8 cellular contexts compared by ENCODE assay signal in the genomic region with DNA sequence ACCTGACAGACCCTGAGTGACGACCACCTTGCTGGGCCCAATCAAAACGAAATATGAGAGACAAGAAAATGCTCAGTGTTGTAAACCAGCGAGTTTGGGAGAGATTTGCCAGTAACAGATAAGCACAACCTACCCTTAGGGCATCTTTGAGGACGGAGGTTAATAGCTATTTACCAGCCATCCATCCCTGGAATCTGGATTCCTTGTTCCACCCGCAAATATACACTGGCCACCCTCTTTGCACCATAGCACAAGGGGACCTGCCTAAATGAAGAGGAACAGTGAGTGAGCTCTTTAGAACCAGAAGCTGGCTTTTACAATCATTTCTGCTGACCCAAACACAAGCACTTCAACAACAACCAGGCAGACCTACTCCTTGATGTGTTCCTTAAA. TPM values are rescaled to one million over a fixed set of nuclear protein-coding genes. Genes with fewer than 3 reads are reported as not detected.
A peak's percentile ranks its signal among the peaks of the same experiment; 100 is the strongest.
DNase-seq lines count a peak whose midpoint lies in the region; ATAC-seq, FAIRE-seq and TF ChIP-seq lines count a peak whose summit lies in the region.

No MANE protein-coding gene starts in this region.

- peak overlapping the region; percentile 66 for H3K27ac Mint-ChIP-seq in activated naive CD8-positive, alpha-beta T cell treated with anti-CD3 and anti-CD28 coated beads, Interleukin-2, amount 10 ng/mL, durations not matched to agents 7 days and 5 days

- no peaks in the 10 kb centered on the region for H3K27me3 ChIP-seq in keratinocyte (ENCODE audit: control insufficient read depth, extremely low read depth, insufficient read depth, low read length)

- peaks cover 5% of the 10 kb centered on the region for H3K9me3 Mint-ChIP-seq in activated naive CD8-positive, alpha-beta T cell treated with anti-CD3 and anti-CD28 coated beads, Interleukin-2, amount 10 ng/mL, durations not matched to agents 7 days and 5 days

- no peaks in the 10 kb centered on the region for H3K9me3 ChIP-seq in keratinocyte (ENCODE audit: control insufficient read depth, low read depth, low read length)

- POLR2A ChIA-PET in activated naive CD8-positive, alpha-beta T cell treated with anti-CD3 and anti-CD28 coated beads, Interleukin-2, amount 10 ng/mL, durations not matched to agents 7 days and 5 days (lab: Charles Lee) = interaction anchor here (1.1 to 1.8 kb wide), 5 partner anchors 10 to 29 kb away, joined by 4 to 5 read pairs (median 5); no protein-coding TSS in a partner anchor

- H3K36me3 ChIP-seq in keratinocyte (ENCODE audit: control insufficient read depth in 2 of 2, extremely low read depth in 1 of 2, insufficient read depth in 2 of 2, low read length in 2 of 2) = no peaks in the 10 kb centered on the region

- H3K4me1 Mint-ChIP-seq in activated naive CD8-positive, alpha-beta T cell treated with anti-CD3 and anti-CD28 coated beads, Interleukin-2, amount 10 ng/mL, durations not matched to agents 7 days and 5 days = peaks cover 35% of the 10 kb centered on the region

- no peaks in the 10 kb centered on the region for H4K20me1 ChIP-seq in keratinocyte (ENCODE audit: control insufficient read depth, extremely low read depth, insufficient read depth, low read length)

- H3K4me1 ChIP-seq in keratinocyte (ENCODE audit: control insufficient read depth, extremely low read depth, insufficient read depth, low read length) = peaks cover 7% of the 10 kb centered on the region

- H3K9ac ChIP-seq in keratinocyte (ENCODE audit: control insufficient read depth, extremely low read depth, insufficient read depth, low read length) = peak overlapping the region; percentile 52

- peaks cover 2% of the 10 kb centered on the region for H3K27me3 Mint-ChIP-seq in activated naive CD8-positive, alpha-beta T cell treated with anti-CD3 and anti-CD28 coated beads, Interleukin-2, amount 10 ng/mL, durations not matched to agents 7 days and 5 days

- peak overlapping the region; percentile 82 for H3K4me3 Mint-ChIP-seq in activated naive CD8-positive, alpha-beta T cell treated with anti-CD3 and anti-CD28 coated beads, Interleukin-2, amount 10 ng/mL, durations not matched to agents 7 days and 5 days

- H3K27ac ChIP-seq in keratinocyte (ENCODE audit: control insufficient read depth, insufficient read depth, low read length) (no peak overlapping the region), substantia nigra (ENCODE audit: low read depth, low read length, poor library complexity, severe bottlenecking) (peak overlapping the region; percentile 64)

- DNase-seq in NCI-H1417 (lab: John Stamatoyannopoulos, UW) (peak in 2 of 3 experiments; percentile 35 to 54), NCI-H1417 treated with DMSO at 0.1 percent for 48 hours (lab: John Stamatoyannopoulos, UW) (no peak), keratinocyte (ENCODE audit: low read depth, low spot score) (no peak), substantia nigra (lab: John Stamatoyannopoulos, UW) (no peak), SKM-1 (lab: John Stamatoyannopoulos, UW; ENCODE audit: unreplicated experiment) (no peak), NCI-H226 (no peak)
- DNase-seq in activated naive CD8-positive, alpha-beta T cell treated with anti-CD3 and anti-CD28 coated beads, Interleukin-2, amount 10 ng/mL, durations not matched to agents 7 days and 5 days = no peak

- H3K9me1 ChIP-seq in keratinocyte (ENCODE audit: control insufficient read depth, extremely low read depth, insufficient read depth, low read length) = no peaks in the 10 kb centered on the region

- peak overlapping the region; percentile 46 to 66 (median 52) for H3K4me3 ChIP-seq in keratinocyte (ENCODE audit: control insufficient read depth in 2 of 3, extremely low read depth in 1 of 3, insufficient read depth in 2 of 3, low read depth in 1 of 3, low read length in 3 of 3)

- peak overlapping the region; percentile 79 for H3K4me2 ChIP-seq in keratinocyte (ENCODE audit: control insufficient read depth, extremely low read depth, insufficient read depth, low read depth, low read length)

- dilution Hi-C loops in keratinocyte (cut with MboI; ENCODE audit: extremely low pct_ligation_motif_present, low sequenced_read_pairs) = no loop called here

- peak overlapping the region; percentile 78 for H2AFZ ChIP-seq in keratinocyte (ENCODE audit: control insufficient read depth, low read length)

- no peaks in the 10 kb centered on the region for H3K79me2 ChIP-seq in keratinocyte (ENCODE audit: control insufficient read depth, insufficient read depth, low read length)

- no peak for TF ChIP-seq CTCF in keratinocyte (optimal IDR thresholded peaks at IDR 0.05 in 1 of 3, IDR thresholded peaks at IDR 0.05 in 1 of 3, conservative IDR thresholded peaks at IDR 0.05 in 1 of 3; ENCODE audit: extremely low read depth in 1 of 3, insufficient read depth in 2 of 3, low read length in 3 of 3)

- no peak for ATAC-seq in activated naive CD8-positive, alpha-beta T cell treated with anti-CD3 and anti-CD28 coated beads, Interleukin-2, amount 10 ng/mL, durations not matched to agents 7 days and 5 days (ENCODE audit: low read depth)
- ATAC-seq in HG02588 (IDR thresholded peaks at IDR 0.05; ENCODE audit: unreplicated experiment) = no peak

- no peak for FAIRE-seq in keratinocyte (lab: Jason Lieb, UNC)

- peaks cover 6% of the 10 kb centered on the region for H3K36me3 Mint-ChIP-seq in activated naive CD8-positive, alpha-beta T cell treated with anti-CD3 and anti-CD28 coated beads, Interleukin-2, amount 10 ng/mL, durations not matched to agents 7 days and 5 days

RNA-seq across cellular contexts. Expression of gene MPP1, which starts 0.7 kb away (rescaled TPM):
- 10 to 100 TPM; 59.8 to 64.9 TPM for total RNA-seq in activated naive CD8-positive, alpha-beta T cell treated with anti-CD3 and anti-CD28 coated beads, Interleukin-2, amount 10 ng/mL, durations not matched to agents 7 days and 5 days
- polyA plus RNA-seq in keratinocyte = 2.3 to 7.4 TPM (median 4.9 TPM) in 3 replicates
- 1.4 TPM for polyA plus RNA-seq in keratinocyte (2011; ENCODE audit: low read depth)
- 3.4 and 3.8 TPM in 2 replicates for polyA plus RNA-seq in keratinocyte (2011; cell fraction: cytosol; rRNA removed)
- 3.3 and 3.5 TPM in 2 replicates for polyA plus RNA-seq in keratinocyte (2011; cell fraction: nucleus; rRNA removed)
- polyA plus RNA-seq in keratinocyte (2012; ENCODE audit: low replicate concordance) = 0.93 and 5.6 TPM in 2 replicates
- 4.2 to 7.2 TPM (median 5.5 TPM) in 3 replicates for polyA minus RNA-seq in keratinocyte
- 4.0 TPM for polyA minus RNA-seq in keratinocyte (2011; cell fraction: cytosol; rRNA and poly(A)+ RNA removed)
- polyA minus RNA-seq in keratinocyte (2011; cell fraction: nucleus; rRNA and poly(A)+ RNA removed) = 1.2 and 2.2 TPM in 2 replicates

RNA-seq across cellular contexts. Expression of gene SMIM9, which starts 29.9 kb away (rescaled TPM):
- 1 to 10 TPM in 1 of 2 experiments, not detected in 1; 1.6 TPM for total RNA-seq in activated naive CD8-positive, alpha-beta T cell treated with anti-CD3 and anti-CD28 coated beads, Interleukin-2, amount 10 ng/mL, durations not matched to agents 7 days and 5 days
- polyA plus RNA-seq in keratinocyte = not detected in 3 replicates
- not detected for polyA plus RNA-seq in keratinocyte (2011; ENCODE audit: low read depth)
- polyA plus RNA-seq in keratinocyte (2011; cell fraction: cytosol; rRNA removed) = not detected in 2 replicates
- polyA plus RNA-seq in keratinocyte (2011; cell fraction: nucleus; rRNA removed) = not detected in 2 replicates
- polyA plus RNA-seq in keratinocyte (2012; ENCODE audit: low replicate concordance) = not detected in 2 replicates
- not detected in 3 replicates for polyA minus RNA-seq in keratinocyte
- polyA minus RNA-seq in keratinocyte (2011; cell fraction: cytosol; rRNA and poly(A)+ RNA removed) = not detected
- not detected in 2 replicates for polyA minus RNA-seq in keratinocyte (2011; cell fraction: nucleus; rRNA and poly(A)+ RNA removed)

RNA-seq across cellular contexts. Expression of gene DKC1, which starts 41.9 kb away (rescaled TPM):
- total RNA-seq in activated naive CD8-positive, alpha-beta T cell treated with anti-CD3 and anti-CD28 coated beads, Interleukin-2, amount 10 ng/mL, durations not matched to agents 7 days and 5 days = 10 to 100 TPM; 67.2 to 70.5 TPM
- polyA plus RNA-seq in keratinocyte = 42.3 to 98.6 TPM (median 80.7 TPM) in 3 replicates
- 163 TPM for polyA plus RNA-seq in keratinocyte (2011; ENCODE audit: low read depth)
- polyA plus RNA-seq in keratinocyte (2011; cell fraction: cytosol; rRNA removed) = 51.9 and 71.3 TPM in 2 replicates
- polyA plus RNA-seq in keratinocyte (2011; cell fraction: nucleus; rRNA removed) = 67.6 and 97.8 TPM in 2 replicates
- 50.2 and 75.9 TPM in 2 replicates for polyA plus RNA-seq in keratinocyte (2012; ENCODE audit: low replicate concordance)
- 38.2 to 79.0 TPM (median 40.9 TPM) in 3 replicates for polyA minus RNA-seq in keratinocyte
- 22.4 TPM for polyA minus RNA-seq in keratinocyte (2011; cell fraction: cytosol; rRNA and poly(A)+ RNA removed)
- 24.8 and 42.6 TPM in 2 replicates for polyA minus RNA-seq in keratinocyte (2011; cell fraction: nucleus; rRNA and poly(A)+ RNA removed)

RNA-seq across cellular contexts. Expression of gene GAB3, which starts 53.7 kb away (rescaled TPM):
- 10 to 100 TPM; 17.7 to 18.7 TPM for total RNA-seq in activated naive CD8-positive, alpha-beta T cell treated with anti-CD3 and anti-CD28 coated beads, Interleukin-2, amount 10 ng/mL, durations not matched to agents 7 days and 5 days
- polyA plus RNA-seq in keratinocyte = 0.10 to 0.33 TPM (median 0.18 TPM) in 3 replicates
- not detected for polyA plus RNA-seq in keratinocyte (2011; ENCODE audit: low read depth)
- 0.19 TPM in 2 replicates for polyA plus RNA-seq in keratinocyte (2011; cell fraction: cytosol; rRNA removed)
- polyA plus RNA-seq in keratinocyte (2011; cell fraction: nucleus; rRNA removed) = 0.87 and 1.3 TPM in 2 replicates
- polyA plus RNA-seq in keratinocyte (2012; ENCODE audit: low replicate concordance) = 0.16 TPM in 1 of 2 replicates, not detected in the other
- 0.10 to 0.62 TPM (median 0.16 TPM) in 3 replicates for polyA minus RNA-seq in keratinocyte
- polyA minus RNA-seq in keratinocyte (2011; cell fraction: cytosol; rRNA and poly(A)+ RNA removed) = not detected
- polyA minus RNA-seq in keratinocyte (2011; cell fraction: nucleus; rRNA and poly(A)+ RNA removed) = 0.11 and 1.5 TPM in 2 replicates

Comparison
In these comparisons a context has a peak if more than half of its experiments do, and no peak if none do; other contexts are left out.
1. DNase-seq: peak in NCI-H1417 (2 of 3); none in NCI-H1417 treated with DMSO at 0.1 percent for 48 hours (single experiment), activated naive CD8-positive, alpha-beta T cell treated with anti-CD3 and anti-CD28 coated beads, Interleukin-2, amount 10 ng/mL, durations not matched to agents 7 days and 5 days (single experiment), keratinocyte (single experiment), substantia nigra (0 of 49), SKM-1 (single experiment) and NCI-H226 (single experiment).